8 cellular contexts compared by ENCODE assay signal in genomic region chr16:30369938-30370443, GRCh38. TPM values are rescaled to one million over a fixed set of nuclear protein-coding genes. Genes with fewer than 3 reads are reported as not detected.
DNase-seq lines count a peak whose midpoint lies in the region; ATAC-seq, FAIRE-seq and TF ChIP-seq lines count a peak whose summit lies in the region.

No MANE protein-coding gene starts in this region.

- peaks cover 41% of the 10 kb centered on the region for H3K4me1 Mint-ChIP-seq in osteocyte (ENCODE audit: unreplicated experiment)

- 0% methylated on average over 73 of the region's 73 CpGs for WGBS in ectodermal cell, 2 experiments

- H3K36me3 Mint-ChIP-seq in osteocyte (ENCODE audit: unreplicated experiment): peaks cover 14% of the 10 kb centered on the region

- FAIRE-seq in HTR-8/SVneo (lab: Jason Lieb, UNC): no peak

- no peaks in the 10 kb centered on the region for H3K9me3 ChIP-seq in ectodermal cell (ENCODE audit: control insufficient read depth, low read length)

- H3K27ac ChIP-seq in 22Rv1 (peak overlapping the region; percentile 89), ectodermal cell (ENCODE audit: insufficient read depth, low read depth, low read length, poor library complexity, severe bottlenecking) (no peak overlapping the region)

- ATAC-seq in GM19035 (IDR thresholded peaks at IDR 0.05; ENCODE audit: unreplicated experiment) (peak; percentile 4), left colon (no peak)

- no peaks in the 10 kb centered on the region for H3K36me3 ChIP-seq in ectodermal cell (ENCODE audit: control insufficient read depth, insufficient read depth, low read length)

- peak overlapping the region; percentile 74 for H3K4me3 Mint-ChIP-seq in osteocyte (ENCODE audit: unreplicated experiment)

- H3K27me3 Mint-ChIP-seq in osteocyte (ENCODE audit: unreplicated experiment): no peaks in the 10 kb centered on the region

- H3K27me3 ChIP-seq in ectodermal cell (ENCODE audit: control insufficient read depth, insufficient read depth, low read length, poor library complexity, severe bottlenecking): no peaks in the 10 kb centered on the region

- peaks cover 20% of the 10 kb centered on the region for H3K4me1 ChIP-seq in ectodermal cell (ENCODE audit: control insufficient read depth, insufficient read depth, low read length)

- intact Hi-C loops in left colon (cut with DNase I, micrococcal nuclease): no loop called here

- TF ChIP-seq CTCF in 22Rv1 (IDR thresholded peaks at IDR 0.05): peak; percentile 12; the same call in 1 of the 2 replicates
- no peak for TF ChIP-seq CTCF in osteocyte (IDR thresholded peaks at IDR 0.05)

- no peak for DNase-seq in Jurkat, Clone E6-1 (ENCODE audit: low read depth, low spot score)
- DNase-seq in osteocyte (ENCODE audit: extremely low spot score, unreplicated experiment) (no peak), HTR-8/SVneo (ENCODE audit: insufficient read length, low spot score) (no peak), NCI-H524 treated with DMSO at 0.1 percent for 48 hours (lab: John Stamatoyannopoulos, UW) (no peak), left colon (no peak)

- H3K4me3 ChIP-seq in Jurkat, Clone E6-1 (ENCODE audit: low read length): peak overlapping the region; percentile 76
- H3K4me3 ChIP-seq in ectodermal cell (ENCODE audit: insufficient read depth, low read depth, low read length): peak overlapping the region; percentile 66

- no peaks in the 10 kb centered on the region for H3K9me3 Mint-ChIP-seq in osteocyte (ENCODE audit: unreplicated experiment)

- no peak overlapping the region for H3K27ac Mint-ChIP-seq in osteocyte (ENCODE audit: unreplicated experiment)

RNA-seq across cellular contexts. Expression of gene TBC1D10B, which starts 0.3 kb away (rescaled TPM):
- polyA plus RNA-seq in Jurkat, Clone E6-1 (2012; ENCODE audit: insufficient read depth, insufficient read length): 43.3 TPM
- polyA plus RNA-seq in ectodermal cell (2013, experiment 1 of 4): 30.9 TPM
- polyA plus RNA-seq in ectodermal cell (2013, experiment 2 of 4): 31.5 TPM
- 26.0 TPM for polyA plus RNA-seq in ectodermal cell (2013, experiment 3 of 4)
- 27.4 TPM for polyA plus RNA-seq in ectodermal cell (2013, experiment 4 of 4)
- total RNA-seq in osteocyte (47.0 and 49.0 TPM in 2 replicates), left colon (10 to 100 TPM; 46.2 to 46.4 TPM)

RNA-seq across cellular contexts. Expression of gene MYL11, which starts 4.6 kb away (rescaled TPM):
- polyA plus RNA-seq in Jurkat, Clone E6-1 (2012; ENCODE audit: insufficient read depth, insufficient read length): not detected
- 3.6 TPM for polyA plus RNA-seq in ectodermal cell (2013, experiment 1 of 4)
- polyA plus RNA-seq in ectodermal cell (2013, experiment 2 of 4): 2.8 TPM
- polyA plus RNA-seq in ectodermal cell (2013, experiment 3 of 4): 0.75 TPM
- 1.5 TPM for polyA plus RNA-seq in ectodermal cell (2013, experiment 4 of 4)
- total RNA-seq in osteocyte (not detected in 2 replicates), left colon (not detected)

RNA-seq across cellular contexts. Expression of gene SEPTIN1, which starts 12.4 kb away (rescaled TPM):
- polyA plus RNA-seq in Jurkat, Clone E6-1 (2012; ENCODE audit: insufficient read depth, insufficient read length): 235 TPM
- 3.1 TPM for polyA plus RNA-seq in ectodermal cell (2013, experiment 1 of 4)
- 2.3 TPM for polyA plus RNA-seq in ectodermal cell (2013, experiment 2 of 4)
- polyA plus RNA-seq in ectodermal cell (2013, experiment 3 of 4): 3.8 TPM
- polyA plus RNA-seq in ectodermal cell (2013, experiment 4 of 4): 4.1 TPM
- 1.5 and 2.0 TPM in 2 replicates for total RNA-seq in osteocyte
- 1 to 10 TPM; 3.6 to 5.7 TPM for total RNA-seq in left colon

RNA-seq across cellular contexts. Expression of gene CD2BP2, which starts 14.9 kb away (rescaled TPM):
- 51.6 TPM for polyA plus RNA-seq in Jurkat, Clone E6-1 (2012; ENCODE audit: insufficient read depth, insufficient read length)
- polyA plus RNA-seq in ectodermal cell (2013, experiment 1 of 4): 60.2 TPM
- polyA plus RNA-seq in ectodermal cell (2013, experiment 2 of 4): 64.8 TPM
- polyA plus RNA-seq in ectodermal cell (2013, experiment 3 of 4): 36.5 TPM
- polyA plus RNA-seq in ectodermal cell (2013, experiment 4 of 4): 40.4 TPM
- total RNA-seq in osteocyte (65.1 and 67.4 TPM in 2 replicates), left colon (10 to 100 TPM; 57.3 to 65.2 TPM)

RNA-seq across cellular contexts. Expression of gene ZNF48, which starts 25.2 kb away (rescaled TPM):
- polyA plus RNA-seq in Jurkat, Clone E6-1 (2012; ENCODE audit: insufficient read depth, insufficient read length): 13.1 TPM
- 45.3 TPM for polyA plus RNA-seq in ectodermal cell (2013, experiment 1 of 4)
- 53.1 TPM for polyA plus RNA-seq in ectodermal cell (2013, experiment 2 of 4)
- 34.0 TPM for polyA plus RNA-seq in ectodermal cell (2013, experiment 3 of 4)
- 39.1 TPM for polyA plus RNA-seq in ectodermal cell (2013, experiment 4 of 4)
- 12.7 and 13.2 TPM in 2 replicates for total RNA-seq in osteocyte
- total RNA-seq in left colon: 1 to 10 TPM; 5.6 to 8.4 TPM
